Comparison of ENCODE assay signal across 12 cellular contexts in the genomic region with DNA sequence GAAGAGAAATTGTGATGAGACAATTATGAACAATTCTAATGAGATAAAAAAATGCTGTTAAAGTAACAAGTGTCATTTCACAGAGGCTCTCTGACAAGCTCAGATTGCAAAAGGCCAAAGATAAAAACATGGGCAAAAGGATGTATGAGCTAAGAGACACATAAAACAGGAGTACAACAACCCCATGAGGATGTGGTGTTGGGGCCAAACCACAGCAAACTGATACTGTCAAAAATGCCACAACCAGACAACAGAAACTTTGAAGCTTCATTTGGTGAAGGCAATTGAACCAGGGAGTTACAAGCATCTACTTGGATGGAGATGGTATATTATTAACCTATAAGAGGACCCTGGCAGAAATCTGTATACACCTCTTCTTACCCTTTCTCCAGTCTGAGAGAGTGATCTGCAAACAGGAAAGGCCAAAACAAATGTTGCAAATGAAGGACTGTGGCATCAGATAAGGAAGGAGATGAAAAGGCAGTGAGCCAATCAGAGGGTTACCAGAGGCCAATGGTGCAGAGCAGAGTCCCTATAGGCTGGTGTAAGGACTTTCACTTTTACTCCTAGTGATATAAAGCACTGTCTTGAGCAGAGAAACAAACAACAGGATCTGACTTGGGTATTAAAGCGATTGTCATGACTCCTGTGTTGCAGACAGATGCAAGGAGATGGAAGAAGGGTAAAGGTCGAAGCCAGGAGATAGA.
DNase-seq lines count a peak whose midpoint lies in the region; ATAC-seq, FAIRE-seq and TF ChIP-seq lines count a peak whose summit lies in the region.
"Had no signal": no experiment of that assay in that cellular context is flagged by ENCODE, and none has a peak within 500 bp of the region (broad histone marks: within the 10 kb centered on the region; RNA-seq: fewer than 3 reads in every experiment).

No MANE protein-coding gene starts in this region.

- no peak for FAIRE-seq in small intestine (lab: Jason Lieb, UNC)

- DNase-seq in activated gamma-delta T cell treated with Interleukin-2 at 50 U/mL for 16 hours (peak; percentile 7), activated gamma-delta T cell (lab: John Stamatoyannopoulos, UW) (no peak), MV-4-11 (lab: John Stamatoyannopoulos, UW) (peak; percentile 87), small intestine (peak; percentile 17), esophagus muscularis mucosa (ENCODE audit: extremely low spot score) (no peak), PC-9 (no peak), DMS153 (lab: John Stamatoyannopoulos, UW) (no peak)
- DNase-seq in activated CD8-positive, alpha-beta T cell treated with anti-CD3 and anti-CD28 coated beads, Interleukin-2, amount 10 ng/mL, durations not matched to agents 7 days and 5 days = peak; percentile 77
- DNase-seq: heart left ventricle; stimulated activated naive CD4-positive, alpha-beta T cell treated with Interleukin-2 at 50 U/mL for 16 hours had no signal

- H3K79me2 ChIP-seq in PC-9 (ENCODE audit: low read depth) = no peaks in the 10 kb centered on the region

- BruUV-seq in PC-9 (replicated peaks; lab: Mats Ljungman, UMichigan) = no TSS peak

- no peak for TF ChIP-seq EP300 in esophagus muscularis mucosa (IDR thresholded peaks at IDR 0.05)

- intact Hi-C loops in esophagus muscularis mucosa (cut with DNase I) = no loop called here
- intact Hi-C loops in PC-9 (cut with micrococcal nuclease; ENCODE audit: unreplicated experiment) = no loop called here

- CTCF ChIA-PET in activated CD8-positive, alpha-beta T cell treated with anti-CD3 and anti-CD28 coated beads, Interleukin-2, amount 10 ng/mL, durations not matched to agents 7 days and 5 days (lab: Charles Lee) = no interaction called here
- CTCF ChIA-PET in PC-9 (lab: Charles Lee) = interaction anchor here (0.6 kb wide), 1 partner anchor 21 kb away, joined by 4 read pairs; no protein-coding TSS in a partner anchor

- no peak overlapping the region for H3K4me2 ChIP-seq in PC-9

- TF ChIP-seq CTCF in esophagus muscularis mucosa (IDR thresholded peaks at IDR 0.05) (no peak), PC-9 (conservative IDR thresholded peaks at IDR 0.05) (no peak)

- H3K27me3 ChIP-seq in small intestine (ENCODE audit: control insufficient read depth in 2 of 2, insufficient read depth in 2 of 2, low read length in 2 of 2) (no peaks in the 10 kb centered on the region), esophagus muscularis mucosa (no peaks in the 10 kb centered on the region), PC-9 (ENCODE audit: insufficient read depth, low read depth) (no peaks in the 10 kb centered on the region)
- H3K27me3 ChIP-seq: heart left ventricle had no signal

- H3K36me3 ChIP-seq in small intestine (ENCODE audit: control insufficient read depth in 2 of 2, insufficient read depth in 2 of 2, low read length in 2 of 2) = no peaks in the 10 kb centered on the region
- no peaks in the 10 kb centered on the region for H3K36me3 ChIP-seq in esophagus muscularis mucosa
- H3K36me3 ChIP-seq in PC-9 (ENCODE audit: low read depth) = no peaks in the 10 kb centered on the region
- H3K36me3 ChIP-seq: heart left ventricle had no signal

- H3K36me3 Mint-ChIP-seq in activated CD8-positive, alpha-beta T cell treated with anti-CD3 and anti-CD28 coated beads, Interleukin-2, amount 10 ng/mL, durations not matched to agents 7 days and 5 days (ENCODE audit: low read depth) = no peaks in the 10 kb centered on the region

- no peaks in the 10 kb centered on the region for H3F3A ChIP-seq in PC-9 (ENCODE audit: insufficient read depth, low read depth)

- ATAC-seq in activated CD8-positive, alpha-beta T cell treated with anti-CD3 and anti-CD28 coated beads, Interleukin-2, amount 10 ng/mL, durations not matched to agents 7 days and 5 days = peak; percentile 99
- ATAC-seq: Panc1 had no signal

- TF ChIP-seq POLR2A in esophagus muscularis mucosa (IDR thresholded peaks at IDR 0.05; ENCODE audit: low read depth) = no peak

- WGBS in small intestine, 3 donors = 27 to 55% (median 33%) methylated on average over 2 of the region's 2 CpGs
- 75% methylated on average over 2 of the region's 2 CpGs for WGBS in esophagus muscularis mucosa

- H2AFZ ChIP-seq in PC-9 = no peak overlapping the region

- H3K4me3 ChIP-seq in small intestine (ENCODE audit: low read depth in 1 of 2, low read length in 2 of 2) = no peak overlapping the region
- no peak overlapping the region for H3K4me3 ChIP-seq in esophagus muscularis mucosa
- H3K4me3 ChIP-seq in PC-9 = no peak overlapping the region
- H3K4me3 ChIP-seq: heart left ventricle, skin epidermis had no signal

- no peaks in the 10 kb centered on the region for H3K9me3 Mint-ChIP-seq in activated CD8-positive, alpha-beta T cell treated with anti-CD3 and anti-CD28 coated beads, Interleukin-2, amount 10 ng/mL, durations not matched to agents 7 days and 5 days (ENCODE audit: insufficient read depth)

- H3K9me3 ChIP-seq in small intestine (ENCODE audit: control insufficient read depth, low read depth) = no peaks in the 10 kb centered on the region
- peaks cover 0 to 8% (median 0%) of the 10 kb centered on the region in 4 donors for H3K9me3 ChIP-seq in esophagus muscularis mucosa
- H3K9me3 ChIP-seq in PC-9 (ENCODE audit: insufficient read depth, low read depth) = no peaks in the 10 kb centered on the region
- H3K9me3 ChIP-seq: heart left ventricle had no signal

- H3K27me3 Mint-ChIP-seq in activated CD8-positive, alpha-beta T cell treated with anti-CD3 and anti-CD28 coated beads, Interleukin-2, amount 10 ng/mL, durations not matched to agents 7 days and 5 days (ENCODE audit: low read depth) = peaks cover 2% of the 10 kb centered on the region

- POLR2A ChIA-PET in activated CD8-positive, alpha-beta T cell treated with anti-CD3 and anti-CD28 coated beads, Interleukin-2, amount 10 ng/mL, durations not matched to agents 7 days and 5 days (lab: Charles Lee) = no interaction called here
- POLR2A ChIA-PET in PC-9 (lab: Charles Lee; ENCODE audit: unreplicated experiment) = no interaction called here

- H3K9me2 ChIP-seq in PC-9 (ENCODE audit: insufficient read depth) = no peaks in the 10 kb centered on the region

- no peaks in the 10 kb centered on the region for H4K20me1 ChIP-seq in PC-9 (ENCODE audit: insufficient read depth)

- H3K4me1 ChIP-seq in small intestine (ENCODE audit: control insufficient read depth in 2 of 2, insufficient read depth in 1 of 2, low read depth in 1 of 2, low read length in 1 of 2) = no peaks in the 10 kb centered on the region
- H3K4me1 ChIP-seq in esophagus muscularis mucosa = peaks cover 0 to 2% (median 0%) of the 10 kb centered on the region in 4 donors
- H3K4me1 ChIP-seq in PC-9 (replicated peaks; ENCODE audit: insufficient read depth) = no peaks in the 10 kb centered on the region

- peak overlapping the region; percentile 76 for H3K27ac Mint-ChIP-seq in activated CD8-positive, alpha-beta T cell treated with anti-CD3 and anti-CD28 coated beads, Interleukin-2, amount 10 ng/mL, durations not matched to agents 7 days and 5 days

- H3K4me1 Mint-ChIP-seq in activated CD8-positive, alpha-beta T cell treated with anti-CD3 and anti-CD28 coated beads, Interleukin-2, amount 10 ng/mL, durations not matched to agents 7 days and 5 days (ENCODE audit: low read depth) = peaks cover 35% of the 10 kb centered on the region

- H3K27ac ChIP-seq in small intestine (ENCODE audit: low read depth in 1 of 2, low read length in 1 of 2) (no peak overlapping the region), esophagus muscularis mucosa (replicated peaks in 1 of 4) (no peak overlapping the region), PC-9 (no peak overlapping the region)
- H3K27ac ChIP-seq: heart left ventricle, skin epidermis had no signal

- peak overlapping the region; percentile 7 for H3K4me3 Mint-ChIP-seq in activated CD8-positive, alpha-beta T cell treated with anti-CD3 and anti-CD28 coated beads, Interleukin-2, amount 10 ng/mL, durations not matched to agents 7 days and 5 days

Comparison
In these comparisons a context has a peak if more than half of its experiments do, and no peak if none do; other contexts are left out.
1. DNase-seq: peak in activated gamma-delta T cell treated with Interleukin-2 at 50 U/mL for 16 hours (single experiment), MV-4-11 (single experiment), activated CD8-positive, alpha-beta T cell treated with anti-CD3 and anti-CD28 coated beads, Interleukin-2, amount 10 ng/mL, durations not matched to agents 7 days and 5 days (single experiment) and small intestine (single experiment); none in activated gamma-delta T cell (single experiment), esophagus muscularis mucosa (single experiment), PC-9 (0 of 2) and DMS153 (single experiment).